1 cellular context compared by ENCODE assay signal in the genomic region with DNA sequence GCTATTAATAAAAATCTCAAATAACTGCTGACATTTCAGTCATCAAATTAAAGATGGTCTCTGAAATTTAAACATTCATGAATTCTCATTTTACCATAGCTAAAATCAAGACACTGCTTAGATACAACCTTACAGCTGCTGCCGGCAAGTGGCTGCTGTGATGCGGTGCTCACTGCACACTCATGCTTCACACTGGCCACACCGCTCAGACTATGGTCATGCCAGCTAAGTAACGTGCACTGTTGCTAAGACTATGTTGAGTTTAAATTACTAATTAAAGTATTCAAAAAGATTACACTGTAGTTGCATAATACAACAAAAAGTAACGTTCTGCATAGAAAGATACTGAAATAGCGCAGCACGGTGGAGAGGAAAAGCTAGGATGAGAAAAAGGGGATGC.
A peak's percentile ranks its signal among the peaks of the same experiment; 100 is the strongest.
TF ChIP-seq lines count a peak whose summit lies in the region.

No MANE protein-coding gene starts in this region.

TF ChIP-seq in GM12878, 131 proteins besides CTCF, POLR2A, EP300 and RAD21:
- no peak for TF ChIP-seq MYC (IDR thresholded peaks at IDR 0.05; ENCODE audit: insufficient read depth, insufficient read length, insufficient replicate concordance, low read length, severe bottlenecking)
- no peak for TF ChIP-seq NBN (IDR thresholded peaks at IDR 0.05)
- no peak for TF ChIP-seq POLR2AphosphoS5 (IDR thresholded peaks at IDR 0.05; ENCODE audit: low read length)
- TF ChIP-seq, protein P1, sequence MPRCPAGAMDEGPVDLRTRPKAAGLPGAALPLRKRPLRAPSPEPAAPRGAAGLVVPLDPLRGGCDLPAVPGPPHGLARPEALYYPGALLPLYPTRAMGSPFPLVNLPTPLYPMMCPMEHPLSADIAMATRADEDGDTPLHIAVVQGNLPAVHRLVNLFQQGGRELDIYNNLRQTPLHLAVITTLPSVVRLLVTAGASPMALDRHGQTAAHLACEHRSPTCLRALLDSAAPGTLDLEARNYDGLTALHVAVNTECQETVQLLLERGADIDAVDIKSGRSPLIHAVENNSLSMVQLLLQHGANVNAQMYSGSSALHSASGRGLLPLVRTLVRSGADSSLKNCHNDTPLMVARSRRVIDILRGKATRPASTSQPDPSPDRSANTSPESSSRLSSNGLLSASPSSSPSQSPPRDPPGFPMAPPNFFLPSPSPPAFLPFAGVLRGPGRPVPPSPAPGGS (IDR thresholded peaks at IDR 0.05; ENCODE audit: borderline replicate concordance, insufficient read depth, low read depth, low read length, poor library complexity, severe bottlenecking), result peak; percentile 21
- TF ChIP-seq ATF7 (IDR thresholded peaks at IDR 0.05; ENCODE audit: low read depth), result no peak
- no peak for TF ChIP-seq NR2C2 (IDR thresholded peaks at IDR 0.05; ENCODE audit: borderline replicate concordance, control insufficient read depth, insufficient read length, low read depth)
- no peak for TF ChIP-seq SP1 (IDR thresholded peaks at IDR 0.05; ENCODE audit: low read depth, low read length)
